17 cellular contexts compared by ENCODE assay signal in the genomic region with DNA sequence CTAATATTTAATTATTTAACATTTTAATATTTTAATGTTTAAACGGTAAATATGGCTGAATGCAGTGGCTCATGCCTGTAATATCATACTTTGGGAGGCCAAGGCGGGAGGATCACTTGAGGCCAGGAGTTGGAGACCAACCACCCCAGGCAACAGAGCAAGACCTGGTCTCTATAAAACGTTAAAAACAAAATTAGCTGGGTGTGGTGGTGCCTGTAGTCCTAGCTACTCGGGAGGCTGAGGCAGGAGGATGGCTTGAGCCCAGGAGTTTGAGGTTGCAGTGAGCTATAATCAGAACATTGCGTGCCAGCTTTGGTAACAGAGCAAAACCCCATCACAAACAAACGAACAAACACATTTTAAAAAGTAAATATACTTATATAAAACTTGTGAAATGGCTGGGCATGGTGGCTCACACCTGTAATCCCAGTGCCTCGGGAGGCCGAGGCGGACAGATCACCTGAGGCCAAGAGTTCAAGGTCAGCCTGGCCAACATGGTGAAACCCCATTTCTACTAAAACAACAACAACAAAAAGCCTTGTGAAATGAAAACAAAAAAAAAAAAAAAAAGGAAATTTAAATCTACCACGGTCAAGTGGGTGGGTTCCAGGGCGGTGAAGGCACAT. TPM values are rescaled to one million over a fixed set of nuclear protein-coding genes. Genes with fewer than 3 reads are reported as not detected.
"Had no signal": no experiment of that assay in that cellular context is flagged by ENCODE, and none has a peak within 500 bp of the region (broad histone marks: within the 10 kb centered on the region; RNA-seq: fewer than 3 reads in every experiment).

No MANE protein-coding gene starts in this region.

- H3K4me1 Mint-ChIP-seq: activated naive CD8-positive, alpha-beta T cell treated with anti-CD3 and anti-CD28 coated beads for 36 hours had no signal

- H3K9me3 ChIP-seq: adrenal gland, body of pancreas, Peyer's patch had no signal

- H3K27ac Mint-ChIP-seq: activated CD4-positive, alpha-beta memory T cell treated with anti-CD3 and anti-CD28 coated beads, Interleukin-2, amount 10 ng/mL, durations not matched to agents 7 days and 5 days; activated CD4-positive, alpha-beta T cell treated with anti-CD3 and anti-CD28 coated beads for 36 hours; activated naive CD4-positive, alpha-beta T cell treated with anti-CD3 and anti-CD28 coated beads, Interleukin-2, amount 10 ng/mL, durations not matched to agents 7 days and 5 days; activated naive CD8-positive, alpha-beta T cell treated with anti-CD3 and anti-CD28 coated beads for 36 hours; activated T-cell treated with anti-CD3 and anti-CD28 coated beads, Interleukin-2, amount 50 U/mL, for 72 hours; activated T-helper 2 cell treated with anti-CD3 and anti-CD28 coated beads, Interferon-gamma antibody, Interleukin-2, Interleukin-4, amounts not matched to agents 10 μg/mL and 5 μg/mL and 100 μg/mL, durations not matched to agents 14 hours and 24 hours and 36 hours had no signal

- H3K27me3 ChIP-seq: adrenal gland, body of pancreas, Peyer's patch had no signal

- H3K27ac ChIP-seq: body of pancreas, Peyer's patch had no signal

- DNase-seq: NCI-H2107, SIG-M5 had no signal

- H3K4me3 ChIP-seq: adrenal gland, body of pancreas, Peyer's patch had no signal

- H3K9me3 Mint-ChIP-seq: activated CD4-positive, alpha-beta memory T cell treated with anti-CD3 and anti-CD28 coated beads, Interleukin-2, amount 10 ng/mL, durations not matched to agents 7 days and 5 days; activated naive CD8-positive, alpha-beta T cell treated with anti-CD3 and anti-CD28 coated beads for 36 hours; activated T-cell treated with anti-CD3 and anti-CD28 coated beads, Interleukin-2, amount 50 U/mL, for 72 hours; activated T-helper 2 cell treated with anti-CD3 and anti-CD28 coated beads, Interferon-gamma antibody, Interleukin-2, Interleukin-4, amounts not matched to agents 10 μg/mL and 5 μg/mL and 100 μg/mL, durations not matched to agents 14 hours and 24 hours and 36 hours; central memory CD8-positive, alpha-beta T cell had no signal

- H3K4me3 Mint-ChIP-seq: activated CD4-positive, alpha-beta memory T cell treated with anti-CD3 and anti-CD28 coated beads, Interleukin-2, amount 10 ng/mL, durations not matched to agents 7 days and 5 days; activated CD4-positive, alpha-beta T cell treated with anti-CD3 and anti-CD28 coated beads for 36 hours; activated naive CD4-positive, alpha-beta T cell treated with anti-CD3 and anti-CD28 coated beads, Interleukin-2, amount 10 ng/mL, durations not matched to agents 7 days and 5 days; activated naive CD8-positive, alpha-beta T cell treated with anti-CD3 and anti-CD28 coated beads for 36 hours; activated T-cell treated with anti-CD3 and anti-CD28 coated beads, Interleukin-2, amount 50 U/mL, for 72 hours; central memory CD8-positive, alpha-beta T cell; T-helper 17 cell had no signal

- FAIRE-seq: bronchial epithelial cell had no signal

RNA-seq across cellular contexts. Expression of a gene that starts 30.8 kb away (rescaled TPM):
- total RNA-seq: activated CD4-positive, alpha-beta memory T cell treated with anti-CD3 and anti-CD28 coated beads, Interleukin-2, amount 10 ng/mL, durations not matched to agents 7 days and 5 days; activated CD4-positive, alpha-beta T cell treated with anti-CD3 and anti-CD28 coated beads for 36 hours; activated CD8-positive, alpha-beta memory T cell treated with anti-CD3 and anti-CD28 coated beads for 36 hours; activated naive CD8-positive, alpha-beta T cell treated with anti-CD3 and anti-CD28 coated beads for 36 hours; activated T-cell treated with anti-CD3 and anti-CD28 coated beads, Interleukin-2, amount 50 U/mL, for 72 hours; activated T-helper 2 cell treated with anti-CD3 and anti-CD28 coated beads, Interferon-gamma antibody, Interleukin-2, Interleukin-4, amounts not matched to agents 10 μg/mL and 5 μg/mL and 100 μg/mL, durations not matched to agents 14 hours and 24 hours and 36 hours; adrenal gland; aorta; bronchial epithelial cell; M059J; Peyer's patch; T-helper 17 cell had no signal
- polyA plus RNA-seq: adrenal gland, aorta had no signal

RNA-seq across cellular contexts. Expression of a gene that starts 34.7 kb away (rescaled TPM):
- total RNA-seq: activated CD4-positive, alpha-beta memory T cell treated with anti-CD3 and anti-CD28 coated beads, Interleukin-2, amount 10 ng/mL, durations not matched to agents 7 days and 5 days; activated CD4-positive, alpha-beta T cell treated with anti-CD3 and anti-CD28 coated beads for 36 hours; activated CD8-positive, alpha-beta memory T cell treated with anti-CD3 and anti-CD28 coated beads for 36 hours; activated T-cell treated with anti-CD3 and anti-CD28 coated beads, Interleukin-2, amount 50 U/mL, for 72 hours; activated T-helper 2 cell treated with anti-CD3 and anti-CD28 coated beads, Interferon-gamma antibody, Interleukin-2, Interleukin-4, amounts not matched to agents 10 μg/mL and 5 μg/mL and 100 μg/mL, durations not matched to agents 14 hours and 24 hours and 36 hours; body of pancreas; bronchial epithelial cell; M059J; Peyer's patch; T-helper 17 cell had no signal
- polyA plus RNA-seq: aorta had no signal
